In the genomic region with DNA sequence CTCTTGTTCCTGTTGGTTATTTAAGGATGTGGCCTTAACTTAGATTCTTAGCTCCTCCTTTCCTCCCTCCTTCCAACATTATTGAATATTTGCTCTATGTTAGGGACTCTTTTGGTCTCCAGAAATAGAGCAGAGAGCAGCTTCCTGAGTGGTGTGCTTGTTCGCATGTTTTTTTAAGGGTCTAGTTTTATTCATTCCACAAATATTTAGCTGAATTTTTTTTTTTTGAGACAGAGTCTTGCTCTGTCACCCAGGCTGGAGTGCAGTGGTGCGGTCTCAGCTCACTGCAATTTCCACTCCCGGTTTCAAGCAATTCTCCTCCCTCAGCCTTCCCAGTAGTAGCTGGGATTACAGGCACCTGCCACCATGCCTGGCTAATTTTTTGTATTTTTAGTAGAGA, we compare ENCODE assay signal across 16 cellular contexts.
DNase-seq lines count a peak whose midpoint lies in the region; ATAC-seq and TF ChIP-seq lines count a peak whose summit lies in the region.
"Had no signal": no experiment of that assay in that cellular context is flagged by ENCODE, and none has a peak within 500 bp of the region (broad histone marks: within the 10 kb centered on the region; RNA-seq: fewer than 3 reads in every experiment).

No MANE protein-coding gene starts in this region.

- no peak overlapping the region for H3K4me3 ChIP-seq in body of pancreas
- H3K4me3 ChIP-seq: PC-9 had no signal

- no peak for TF ChIP-seq CTCF in HFFc6 (IDR thresholded peaks at IDR 0.05)
- TF ChIP-seq CTCF in chondrocyte (IDR thresholded peaks at IDR 0.05), result no peak
- no peak for TF ChIP-seq CTCF in nephron (IDR thresholded peaks at IDR 0.05; ENCODE audit: unreplicated experiment in 3 of 3)
- TF ChIP-seq CTCF in body of pancreas (IDR thresholded peaks at IDR 0.05), result no peak

- WGBS in body of pancreas, 2 donors, result 46 to 75% methylated on average over 3 of the region's 3 CpGs

- ATAC-seq in GM21737 (IDR thresholded peaks at IDR 0.05; ENCODE audit: unreplicated experiment) (no peak), body of pancreas (no peak)
- ATAC-seq: activated naive CD4-positive, alpha-beta T cell treated with anti-CD3 and anti-CD28 coated beads, Interleukin-2, amount 50 U/mL, for 72 hours had no signal

- peak overlapping the region; percentile 34 for H3K4me3 Mint-ChIP-seq in HFFc6
- H3K4me3 Mint-ChIP-seq in chondrocyte (ENCODE audit: unreplicated experiment), result peak overlapping the region; percentile 13
- no peak overlapping the region for H3K4me3 Mint-ChIP-seq in nephron
- H3K4me3 Mint-ChIP-seq: H9 had no signal

- no peaks in the 10 kb centered on the region for H3K36me3 Mint-ChIP-seq in HFFc6 (ENCODE audit: low read depth)
- no peaks in the 10 kb centered on the region for H3K36me3 Mint-ChIP-seq in chondrocyte (ENCODE audit: low read depth)
- no peaks in the 10 kb centered on the region for H3K36me3 Mint-ChIP-seq in nephron (ENCODE audit: low read depth)
- H3K36me3 Mint-ChIP-seq: activated naive CD4-positive, alpha-beta T cell treated with anti-CD3 and anti-CD28 coated beads, Interleukin-2, amount 50 U/mL, for 72 hours had no signal

- H3K27ac Mint-ChIP-seq in HFFc6 (peak overlapping the region; percentile 97), chondrocyte (ENCODE audit: unreplicated experiment) (peak overlapping the region; percentile 90), nephron (peak overlapping the region; percentile 2 to 83 (median 44))
- H3K27ac Mint-ChIP-seq: activated naive CD4-positive, alpha-beta T cell treated with anti-CD3 and anti-CD28 coated beads, Interleukin-2, amount 50 U/mL, for 72 hours had no signal

- H3K4me1 Mint-ChIP-seq in HFFc6 (ENCODE audit: low read depth), result peaks cover 86% of the 10 kb centered on the region
- peaks cover 77% of the 10 kb centered on the region for H3K4me1 Mint-ChIP-seq in chondrocyte (ENCODE audit: low read depth)
- peaks cover 69% of the 10 kb centered on the region for H3K4me1 Mint-ChIP-seq in nephron

- no peaks in the 10 kb centered on the region for H3K27me3 ChIP-seq in body of pancreas

- H3K4me1 ChIP-seq in body of pancreas, result peaks cover 40% of the 10 kb centered on the region

- H3K9me3 ChIP-seq in body of pancreas, result no peaks in the 10 kb centered on the region

- H3K9me3 Mint-ChIP-seq in HFFc6 (no peaks in the 10 kb centered on the region), chondrocyte (ENCODE audit: low read depth) (no peaks in the 10 kb centered on the region), nephron (no peaks in the 10 kb centered on the region)
- H3K9me3 Mint-ChIP-seq: activated naive CD4-positive, alpha-beta T cell treated with anti-CD3 and anti-CD28 coated beads, Interleukin-2, amount 50 U/mL, for 72 hours; H9 had no signal

- no peaks in the 10 kb centered on the region for H3K36me3 ChIP-seq in body of pancreas (replicated peaks in 1 of 2; ENCODE audit: insufficient read depth in 1 of 2, low read depth in 2 of 2)

- TF ChIP-seq POLR2A in body of pancreas (IDR thresholded peaks at IDR 0.05), result no peak

- peak; percentile 20 for DNase-seq in AG08395 (ENCODE audit: low spot score)
- peak; percentile 37 for DNase-seq in HFFc6
- DNase-seq in chondrocyte (ENCODE audit: low spot score), result no peak
- DNase-seq in NCI-H1417 treated with DMSO at 0.1 percent for 48 hours (lab: John Stamatoyannopoulos, UW), result no peak
- DNase-seq in body of pancreas, result no peak
- DNase-seq in NCI-H1436 treated with DMSO at 0.1 percent for 48 hours (lab: John Stamatoyannopoulos, UW), result no peak
- DNase-seq: activated CD4-positive, alpha-beta T cell treated with anti-CD3 and anti-CD28 coated beads for 48 hours; activated CD8-positive, alpha-beta memory T cell treated with anti-CD3 and anti-CD28 coated beads, Interleukin-2, amount 50 U/mL, for 48 hours; AML-193; cerebellar nuclear complex; H9; NCI-H2107; PC-9 had no signal

- peak overlapping the region in 1 of 4 donors; percentile 2 for H3K27ac ChIP-seq in body of pancreas
- H3K27ac ChIP-seq: PC-9 had no signal

- intact Hi-C loops in body of pancreas (cut with DNase I), result no loop called here

- H3K27me3 Mint-ChIP-seq in HFFc6 (ENCODE audit: insufficient read depth) (no peaks in the 10 kb centered on the region), chondrocyte (ENCODE audit: low read depth) (no peaks in the 10 kb centered on the region), nephron (ENCODE audit: low read depth) (no peaks in the 10 kb centered on the region)

Comparison
In these comparisons a context has a peak if more than half of its experiments do, and no peak if none do; other contexts are left out.
1. DNase-seq: peak in AG08395 (single experiment) and HFFc6 (single experiment); none in chondrocyte (single experiment), NCI-H1417 treated with DMSO at 0.1 percent for 48 hours (single experiment), body of pancreas (0 of 4) and NCI-H1436 treated with DMSO at 0.1 percent for 48 hours (single experiment).
2. H3K27ac Mint-ChIP-seq: peak in every context shown above with its lines; median percentile 97 in HFFc6; 90 in chondrocyte; 44 in nephron.
3. H3K4me3 Mint-ChIP-seq: peak in HFFc6 (single experiment) and chondrocyte (single experiment); none in nephron (0 of 3).